16 cellular contexts compared by ENCODE assay signal in genomic region chr15:67796728-67797127, GRCh38. TPM values are rescaled to one million over a fixed set of nuclear protein-coding genes. Genes with fewer than 3 reads are reported as not detected.
DNase-seq lines count a peak whose midpoint lies in the region; ATAC-seq, FAIRE-seq and TF ChIP-seq lines count a peak whose summit lies in the region.
"Had no signal": no experiment of that assay in that cellular context is flagged by ENCODE, and none has a peak within 500 bp of the region (broad histone marks: within the 10 kb centered on the region; RNA-seq: fewer than 3 reads in every experiment).

No MANE protein-coding gene starts in this region.

- no peak for TF ChIP-seq POLR2A in H1 (IDR thresholded peaks at IDR 0.05; ENCODE audit: control extremely low read depth in 1 of 2, low read depth in 2 of 2, low read length in 2 of 2)

- H3K27ac Mint-ChIP-seq in T-helper 2 cell treated with Interferon-gamma antibody and Interleukin-4, amounts not matched to agents 5 μg/mL and 100 μg/mL, for 36 hours: no peak overlapping the region
- H3K27ac Mint-ChIP-seq: IgD-negative memory B cell had no signal

- no peak overlapping the region for H3K9ac ChIP-seq in H1 (replicated peaks in 1 of 4; ENCODE audit: extremely low read depth in 1 of 4, low read depth in 3 of 4, low read length in 3 of 4)

- no peak for FAIRE-seq in H1 (lab: Jason Lieb, UNC)

- TF ChIP-seq RAD21 in H1 (IDR thresholded peaks at IDR 0.05 in 1 of 2, conservative IDR thresholded peaks at IDR 0.05 in 1 of 2; ENCODE audit: low read depth in 2 of 2, low read length in 2 of 2): no peak

- no peak overlapping the region for H3K4ac ChIP-seq in H1 (replicated peaks; ENCODE audit: insufficient read length, low read depth, low read length)

- H3K27ac ChIP-seq in HEK293 (ENCODE audit: extremely low read depth, low read depth, low read length) (no peak overlapping the region), H1 (ENCODE audit: low read depth, low read length) (no peak overlapping the region)
- H3K27ac ChIP-seq: 22Rv1 had no signal

- H4K91ac ChIP-seq in H1 (replicated peaks; ENCODE audit: insufficient read length, low read length): no peak overlapping the region

- no peaks in the 10 kb centered on the region; the same call in 1 of the 2 replicates for H3K9me3 ChIP-seq in HEK293 (ENCODE audit: control insufficient read depth, insufficient read depth, low read depth, low read length)
- H3K9me3 ChIP-seq in H1 (ENCODE audit: insufficient read depth in 2 of 2, low read depth in 1 of 2, low read length in 1 of 2): peaks cover 0 to 4% of the 10 kb centered on the region in 2 experiments; a peak in 1 of 4 replicates

- 97% methylated on average over 3 of the region's 3 CpGs; no CpG with 5 or more reads in 1 of the 2 experiments for WGBS in H1 (ENCODE audit: extremely low coverage in 1 of 2, insufficient coverage in 1 of 2, insufficient read length in 1 of 2, insufficient replicate concordance in 2 of 2, low coverage in 1 of 2, low lambda C conversion rate in 2 of 2, missing lambda C conversion rate in 1 of 2), 2 experiments

- no peaks in the 10 kb centered on the region for H3K79me2 ChIP-seq in H1 (ENCODE audit: control insufficient read depth in 1 of 2, insufficient read depth in 2 of 2, low read length in 2 of 2)

- H3K36me3 Mint-ChIP-seq in T-helper 2 cell treated with Interferon-gamma antibody and Interleukin-4, amounts not matched to agents 5 μg/mL and 100 μg/mL, for 36 hours (ENCODE audit: low read depth): peaks cover 8% of the 10 kb centered on the region

- peak; percentile 35 for DNase-seq in NCI-H82 (lab: John Stamatoyannopoulos, UW)
- no peak for DNase-seq in NCI-H82 treated with DMSO at 0.1 percent for 48 hours (lab: John Stamatoyannopoulos, UW; ENCODE audit: unreplicated experiment)
- peak in 1 of 2 experiments; percentile 32 for DNase-seq in H1 (ENCODE audit: low read depth in 1 of 2, low spot score in 2 of 2)
- no peak for DNase-seq in left lobe of liver (ENCODE audit: low spot score)
- DNase-seq in NCI-H187 treated with DMSO at 0.1 percent for 48 hours (lab: John Stamatoyannopoulos, UW): no peak
- DNase-seq in T-helper 2 cell treated with Interferon-gamma antibody and Interleukin-4, amounts not matched to agents 5 μg/mL and 100 μg/mL, for 36 hours (ENCODE audit: low spot score): no peak
- DNase-seq: DMS153, H7, MV-4-11, NCI-H1436, PC-3 had no signal

- no peaks in the 10 kb centered on the region for H3K4me1 Mint-ChIP-seq in T-helper 2 cell treated with Interferon-gamma antibody and Interleukin-4, amounts not matched to agents 5 μg/mL and 100 μg/mL, for 36 hours (ENCODE audit: low read depth)

- H4K20me1 ChIP-seq in H1 (replicated peaks in 1 of 2; ENCODE audit: control insufficient read depth in 1 of 2, insufficient read depth in 2 of 2, low read length in 2 of 2): peaks cover 0 to 2% of the 10 kb centered on the region in 2 experiments

- H3K36me3 ChIP-seq in HEK293 (ENCODE audit: control insufficient read depth in 2 of 2, insufficient read depth in 1 of 2, low read length in 2 of 2) (no peaks in the 10 kb centered on the region), H1 (ENCODE audit: control insufficient read depth in 2 of 4, insufficient read depth in 4 of 4, low read length in 3 of 4) (0 out of 8 replicates have a peak, but pooled peaks cover 0 to 6% (median 0%) of the 10 kb centered on the region in 4 experiments)

- TF ChIP-seq EP300 in H1 (IDR thresholded peaks at IDR 0.05; ENCODE audit: borderline replicate concordance in 1 of 2, low read depth in 2 of 2, low read length in 2 of 2): no peak

- no peak overlapping the region for H2BK120ac ChIP-seq in H1 (replicated peaks; ENCODE audit: low read depth, low read length)

- no peaks in the 10 kb centered on the region for H3K27me3 ChIP-seq in H1 (replicated peaks in 1 of 4; ENCODE audit: control insufficient read depth in 3 of 4, extremely low read depth in 1 of 4, insufficient read depth in 3 of 4, low read length in 3 of 4)

- POLR2A ChIA-PET in HEK293 (lab: Yijun Ruan, JAX) (no interaction called here), H1 (lab: Charles Lee; ENCODE audit: partially characterized antibody) (interaction anchor here (0.6 kb wide), 1 partner anchor 24 kb away, joined by 3 read pairs; no protein-coding TSS in a partner anchor)

- H2BK15ac ChIP-seq in H1 (ENCODE audit: low read length): no peak overlapping the region; the same call in 1 of the 2 replicates

- no peak overlapping the region for H3K14ac ChIP-seq in H1 (ENCODE audit: insufficient read length)

- H2BK20ac ChIP-seq in H1 (ENCODE audit: low read length): no peak overlapping the region

- H2AFZ ChIP-seq in H1 (ENCODE audit: low read length): no peak overlapping the region

- H3K4me3 ChIP-seq in HEK293 (ENCODE audit: low read depth, low read length): no peak overlapping the region
- no peak overlapping the region for H3K4me3 ChIP-seq in H1 (ENCODE audit: extremely low read depth in 1 of 4, insufficient read depth in 2 of 4, low read depth in 3 of 4, low read length in 4 of 4)

- no peak overlapping the region for H3K4me2 ChIP-seq in H1 (ENCODE audit: insufficient read depth in 1 of 2, low read depth in 2 of 2, low read length in 2 of 2)

- peaks cover 19% of the 10 kb centered on the region for H3K9me3 Mint-ChIP-seq in T-helper 2 cell treated with Interferon-gamma antibody and Interleukin-4, amounts not matched to agents 5 μg/mL and 100 μg/mL, for 36 hours

- no peak overlapping the region for H2AK5ac ChIP-seq in H1 (ENCODE audit: low read depth, low read length)

- H3K56ac ChIP-seq in H1 (replicated peaks; ENCODE audit: insufficient read length, low read depth, low read length): no peak overlapping the region

- TF ChIP-seq CTCF in HEK293 (tag by site-specific recombination; IDR thresholded peaks at IDR 0.05) (no peak), H1 (IDR thresholded peaks at IDR 0.05; ENCODE audit: control extremely low read depth in 1 of 3, insufficient read depth in 1 of 3, low read depth in 1 of 3, low read length in 3 of 3) (no peak)

- H3K4me3 Mint-ChIP-seq in T-helper 2 cell treated with Interferon-gamma antibody and Interleukin-4, amounts not matched to agents 5 μg/mL and 100 μg/mL, for 36 hours: no peak overlapping the region
- H3K4me3 Mint-ChIP-seq: IgD-negative memory B cell had no signal

- H3K4me1 ChIP-seq in HEK293 (ENCODE audit: control insufficient read depth, insufficient read depth, low read length) (peaks cover 17% of the 10 kb centered on the region), H1 (replicated peaks in 1 of 4; ENCODE audit: control insufficient read depth in 3 of 4, insufficient read depth in 4 of 4, low read length in 3 of 4) (peaks cover 0 to 8% (median 5%) of the 10 kb centered on the region in 4 experiments; a peak in 4 of 7 replicates)

- H3K27me3 Mint-ChIP-seq in T-helper 2 cell treated with Interferon-gamma antibody and Interleukin-4, amounts not matched to agents 5 μg/mL and 100 μg/mL, for 36 hours (ENCODE audit: low read depth): no peaks in the 10 kb centered on the region
- H3K27me3 Mint-ChIP-seq: IgD-negative memory B cell had no signal

- no peak overlapping the region for H3K18ac ChIP-seq in H1 (ENCODE audit: extremely low read depth, low read length)

- peak; percentile 24 for ATAC-seq in left lobe of liver
- no peak for ATAC-seq in HG03139 (IDR thresholded peaks at IDR 0.05; ENCODE audit: unreplicated experiment)
- ATAC-seq: PC-3 had no signal

- no peak overlapping the region for H3K23ac ChIP-seq in H1 (ENCODE audit: insufficient read length)

- H2BK5ac ChIP-seq in H1 (ENCODE audit: low read depth, low read length): 0 out of 2 replicates have a peak overlapping the region, but pooled peaks have one; percentile 19

- H2BK12ac ChIP-seq in H1 (ENCODE audit: low read depth, low read length): no peak overlapping the region

- H3K79me1 ChIP-seq in H1 (ENCODE audit: low read depth, low read length): no peaks in the 10 kb centered on the region

- H4K8ac ChIP-seq in H1 (ENCODE audit: extremely low read depth, insufficient read depth, low read length): no peak overlapping the region

- no peak overlapping the region for H4K5ac ChIP-seq in H1 (ENCODE audit: insufficient read length, low read depth, low read length)

- CTCF ChIA-PET in HEK293 (lab: Yijun Ruan, JAX) (interaction anchor here (1.0 kb wide), 1 partner anchor 39 kb away, joined by 4 read pairs; no protein-coding TSS in a partner anchor), H1 (lab: Charles Lee; ENCODE audit: partially characterized antibody) (interaction anchor here (0.6 kb wide), 1 partner anchor 14 kb away, joined by 5 read pairs; no protein-coding TSS in a partner anchor)

- no peaks in the 10 kb centered on the region for H3K23me2 ChIP-seq in H1 (ENCODE audit: low read depth, low read length)

TF ChIP-seq in HEK293, 187 proteins besides CTCF, POLR2A, EP300 and RAD21:
- peak; percentile 64; the same call in 1 of the 2 replicates for TF ChIP-seq ZNF707 (tag by site-specific recombination; IDR thresholded peaks at IDR 0.05)
- TF ChIP-seq ZFP41 (tag by site-specific recombination; IDR thresholded peaks at IDR 0.05; ENCODE audit: borderline replicate concordance): no peak

TF ChIP-seq in H1, 55 proteins besides CTCF, POLR2A, EP300 and RAD21 (continues in another document):
- TF ChIP-seq POU5F1 (IDR thresholded peaks at IDR 0.05; ENCODE audit: low read depth, low read length): no peak
- TF ChIP-seq MAX (IDR thresholded peaks at IDR 0.05): no peak

RNA-seq across cellular contexts. Expression of gene SKOR1, which starts 28.6 kb away (rescaled TPM):
- total RNA-seq in H1 (2021; fragmentation: NEBNext Ultra II Directional; extraction: Animal tissue kit (Norgen Biotek cat#: 25700)): 0.11 TPM in 2 replicates
- polyA plus RNA-seq in H1 (2011; rRNA removed): 0.03 and 0.08 TPM in 2 replicates
- 0.05 TPM for polyA plus RNA-seq in H1 (2011; cell fraction: cytosol; rRNA removed)
- 0.13 TPM for polyA plus RNA-seq in H1 (2011; cell fraction: nucleus; rRNA removed)
- 0.06 to 0.12 TPM (median 0.07 TPM) in 3 of 4 replicates, not detected in the other for polyA plus RNA-seq in H1 (2012, experiment 1 of 2)
- not detected for polyA plus RNA-seq in H1 (2012, experiment 2 of 2)
- polyA plus RNA-seq in H1 (2013, experiment 1 of 2): 0.04 TPM
- 0.04 TPM for polyA plus RNA-seq in H1 (2013, experiment 2 of 2)
- polyA minus RNA-seq in H1 (2011; rRNA and poly(A)+ RNA removed): not detected in 2 replicates
- not detected for polyA minus RNA-seq in H1 (2011; cell fraction: cytosol; rRNA and poly(A)+ RNA removed)
- polyA minus RNA-seq in H1 (2011; cell fraction: nucleus; rRNA and poly(A)+ RNA removed): 0.40 TPM
- total RNA-seq in left lobe of liver: 0.13 TPM
- total RNA-seq: H7 had no signal
- polyA plus RNA-seq: IgD-negative memory B cell had no signal

RNA-seq across cellular contexts. Expression of gene RNU6-1, which starts 43.1 kb away (rescaled TPM):
- total RNA-seq in H1 (2021; fragmentation: NEBNext Ultra II Directional; extraction: Animal tissue kit (Norgen Biotek cat#: 25700)): not detected in 2 replicates
- not detected in 2 replicates for polyA plus RNA-seq in H1 (2011; rRNA removed)
- not detected for polyA plus RNA-seq in H1 (2011; cell fraction: cytosol; rRNA removed)
- polyA plus RNA-seq in H1 (2011; cell fraction: nucleus; rRNA removed): not detected
- not detected in 4 replicates for polyA plus RNA-seq in H1 (2012, experiment 1 of 2)
- polyA plus RNA-seq in H1 (2012, experiment 2 of 2): not detected
- not detected for polyA plus RNA-seq in H1 (2013, experiment 1 of 2)
- polyA plus RNA-seq in H1 (2013, experiment 2 of 2): not detected
- under 0.01 TPM in 1 of 2 replicates, not detected in the other for polyA minus RNA-seq in H1 (2011; rRNA and poly(A)+ RNA removed)
- not detected for polyA minus RNA-seq in H1 (2011; cell fraction: cytosol; rRNA and poly(A)+ RNA removed)
- polyA minus RNA-seq in H1 (2011; cell fraction: nucleus; rRNA and poly(A)+ RNA removed): not detected
- total RNA-seq in left lobe of liver: not detected
- total RNA-seq: H7, PC-3 had no signal
- polyA plus RNA-seq: BJ, IgD-negative memory B cell had no signal
